ENCODE assay signal across 8 cellular contexts in the genomic region with DNA sequence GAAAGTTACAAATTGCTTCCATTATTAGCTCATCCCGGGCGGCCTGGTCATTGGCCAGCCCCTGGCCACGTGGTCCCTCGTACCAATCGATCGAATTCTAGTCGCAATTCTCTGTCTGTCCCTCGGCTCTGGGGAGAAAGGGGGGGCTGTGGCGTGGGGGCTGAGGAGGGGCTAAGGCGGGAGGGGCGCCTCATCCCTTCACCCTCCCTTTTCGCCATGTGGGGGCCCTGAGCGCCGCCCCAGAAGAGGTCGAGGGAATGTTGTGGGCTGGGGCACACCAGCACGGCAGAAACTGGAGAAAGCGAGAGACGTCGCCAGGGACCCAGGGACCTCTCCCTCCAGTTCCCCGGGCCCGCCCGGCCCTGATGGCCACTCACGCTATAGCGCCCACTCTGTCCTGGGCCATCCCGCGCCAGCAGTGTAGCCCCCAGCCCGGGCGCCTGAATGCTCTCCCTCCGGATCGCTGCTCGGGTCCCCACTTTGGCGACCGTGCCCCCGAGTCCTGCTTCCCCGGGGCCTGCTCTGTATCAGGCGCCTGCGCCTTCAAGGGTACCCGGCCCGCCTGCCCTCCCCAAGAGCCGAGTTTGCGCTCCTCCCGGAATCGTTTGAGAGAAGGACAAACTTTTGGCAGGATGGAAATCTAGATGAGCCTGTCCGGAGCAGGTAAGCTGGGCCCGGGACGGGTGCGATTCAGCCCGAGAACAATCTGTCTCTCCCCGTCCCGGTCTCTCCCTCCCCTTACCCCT.
A peak's percentile ranks its signal among the peaks of the same experiment; 100 is the strongest.
DNase-seq lines count a peak whose midpoint lies in the region; ATAC-seq and TF ChIP-seq lines count a peak whose summit lies in the region.

No MANE protein-coding gene starts in this region.

- peak; percentile 62 for DNase-seq in activated CD8-positive, alpha-beta memory T cell treated with anti-CD3 and anti-CD28 coated beads for 24 hours
- no peak for DNase-seq in activated CD8-positive, alpha-beta memory T cell treated with anti-CD3 and anti-CD28 coated beads, Interleukin-2, amount 50 U/mL, for 4 hours
- DNase-seq in ecto neural progenitor cell (ENCODE audit: low spot score) (peak; percentile 83), mucosa of gallbladder (ENCODE audit: low spot score) (peak; percentile 26), vagina (ENCODE audit: extremely low spot score in 2 of 2) (peak in 1 of 2 donors; percentile 85)
- no peak for DNase-seq in activated T-helper 1 cell treated with anti-CD3 and anti-CD28 coated beads, Interleukin-12 subunit alpha, Interleukin-12 subunit beta, Interleukin-2, Interleukin-4 antibody, amounts not matched to agents 30 ng/mL and 10 ng/mL and 1 ng/mL, durations not matched to agents 14 hours and 24 hours and 36 hours (ENCODE audit: low spot score)

- peak overlapping the region; percentile 59 for H3K27ac ChIP-seq in vagina

- H3K4me3 Mint-ChIP-seq in activated T-helper 1 cell treated with anti-CD3 and anti-CD28 coated beads, Interleukin-12 subunit alpha, Interleukin-12 subunit beta, Interleukin-2, Interleukin-4 antibody, amounts not matched to agents 30 ng/mL and 10 ng/mL and 1 ng/mL, durations not matched to agents 14 hours and 24 hours and 36 hours: no peak overlapping the region

- intact Hi-C loops in vagina (cut with DNase I): loop anchor here (5.0 kb wide), 1 partner anchor 109 kb away; no protein-coding TSS in a partner anchor
- intact Hi-C loops in activated T-helper 1 cell treated with anti-CD3 and anti-CD28 coated beads, Interleukin-12 subunit alpha, Interleukin-12 subunit beta, Interleukin-2, Interleukin-4 antibody, amounts not matched to agents 30 ng/mL and 10 ng/mL and 1 ng/mL, durations not matched to agents 14 hours and 24 hours and 36 hours (cut with micrococcal nuclease): loop anchor here (5.0 kb wide), 1 partner anchor 74 kb away; a partner anchor contains a TSS

- no peak overlapping the region for H3K27ac Mint-ChIP-seq in activated T-helper 1 cell treated with anti-CD3 and anti-CD28 coated beads, Interleukin-12 subunit alpha, Interleukin-12 subunit beta, Interleukin-2, Interleukin-4 antibody, amounts not matched to agents 30 ng/mL and 10 ng/mL and 1 ng/mL, durations not matched to agents 14 hours and 24 hours and 36 hours

- H3K27me3 ChIP-seq in vagina: no peaks in the 10 kb centered on the region

- H3K27me3 Mint-ChIP-seq in activated T-helper 1 cell treated with anti-CD3 and anti-CD28 coated beads, Interleukin-12 subunit alpha, Interleukin-12 subunit beta, Interleukin-2, Interleukin-4 antibody, amounts not matched to agents 30 ng/mL and 10 ng/mL and 1 ng/mL, durations not matched to agents 14 hours and 24 hours and 36 hours (ENCODE audit: insufficient read depth): peaks cover 75% of the 10 kb centered on the region

- H3K9me3 ChIP-seq in vagina: no peaks in the 10 kb centered on the region

- TF ChIP-seq CTCF in vagina (IDR thresholded peaks at IDR 0.05): no peak

- peak overlapping the region; percentile 58 for H3K4me3 ChIP-seq in vagina

- no peak for ATAC-seq in GM21619 (IDR thresholded peaks at IDR 0.05; ENCODE audit: unreplicated experiment)
- ATAC-seq in HG02610 (IDR thresholded peaks at IDR 0.05; ENCODE audit: unreplicated experiment): no peak

- H3K36me3 ChIP-seq in vagina: no peaks in the 10 kb centered on the region

- peaks cover 2% of the 10 kb centered on the region for H3K36me3 Mint-ChIP-seq in activated T-helper 1 cell treated with anti-CD3 and anti-CD28 coated beads, Interleukin-12 subunit alpha, Interleukin-12 subunit beta, Interleukin-2, Interleukin-4 antibody, amounts not matched to agents 30 ng/mL and 10 ng/mL and 1 ng/mL, durations not matched to agents 14 hours and 24 hours and 36 hours (ENCODE audit: low read depth)

- no peaks in the 10 kb centered on the region for H3K9me3 Mint-ChIP-seq in activated T-helper 1 cell treated with anti-CD3 and anti-CD28 coated beads, Interleukin-12 subunit alpha, Interleukin-12 subunit beta, Interleukin-2, Interleukin-4 antibody, amounts not matched to agents 30 ng/mL and 10 ng/mL and 1 ng/mL, durations not matched to agents 14 hours and 24 hours and 36 hours

- H3K4me1 ChIP-seq in vagina: peaks cover 21% of the 10 kb centered on the region

- no peak for TF ChIP-seq POLR2A in vagina (IDR thresholded peaks at IDR 0.05)

- H3K4me1 Mint-ChIP-seq in activated T-helper 1 cell treated with anti-CD3 and anti-CD28 coated beads, Interleukin-12 subunit alpha, Interleukin-12 subunit beta, Interleukin-2, Interleukin-4 antibody, amounts not matched to agents 30 ng/mL and 10 ng/mL and 1 ng/mL, durations not matched to agents 14 hours and 24 hours and 36 hours (ENCODE audit: low read depth): peaks cover 7% of the 10 kb centered on the region

Comparison
In these comparisons a context has a peak if more than half of its experiments do, and no peak if none do; other contexts are left out.
1. DNase-seq: peak in activated CD8-positive, alpha-beta memory T cell treated with anti-CD3 and anti-CD28 coated beads for 24 hours (single experiment), ecto neural progenitor cell (single experiment) and mucosa of gallbladder (single experiment); none in activated CD8-positive, alpha-beta memory T cell treated with anti-CD3 and anti-CD28 coated beads, Interleukin-2, amount 50 U/mL, for 4 hours (single experiment) and activated T-helper 1 cell treated with anti-CD3 and anti-CD28 coated beads, Interleukin-12 subunit alpha, Interleukin-12 subunit beta, Interleukin-2, Interleukin-4 antibody, amounts not matched to agents 30 ng/mL and 10 ng/mL and 1 ng/mL, durations not matched to agents 14 hours and 24 hours and 36 hours (single experiment).